Comparison of ENCODE assay signal across 8 cellular contexts in genomic region chr12:53295070-53295890, GRCh38. TPM values are rescaled to one million over a fixed set of nuclear protein-coding genes. Genes with fewer than 3 reads are reported as not detected.
A peak's percentile ranks its signal among the peaks of the same experiment; 100 is the strongest.
DNase-seq lines count a peak whose midpoint lies in the region; ATAC-seq, FAIRE-seq and TF ChIP-seq lines count a peak whose summit lies in the region.

PFDN5 (plus strand) TSS chr12:53295542; CDS start chr12:53295568, 26 bp downstream.

- DNase-seq in A549 (ENCODE audit: low read depth in 1 of 2, low spot score in 1 of 2) = peak; percentile 88 to 96
- DNase-seq in NCI-H2171 treated with DMSO at 0.1 percent for 48 hours (lab: John Stamatoyannopoulos, UW) = peak; percentile 82
- peak; percentile 80 to 88 for DNase-seq in breast epithelium (ENCODE audit: low spot score in 2 of 2)
- peak; percentile 90 for DNase-seq in iPS-NIHi11 (ENCODE audit: low spot score)
- peak; percentile 88 for DNase-seq in small intestine

- peak within 1 kb of the TSS; percentile 85 to 92 for H3K27ac ChIP-seq in A549
- H3K27ac ChIP-seq in VCaP = peak within 1 kb of the TSS; percentile 83
- H3K27ac ChIP-seq in breast epithelium = peak within 1 kb of the TSS; percentile 94
- H3K27ac ChIP-seq in small intestine (ENCODE audit: low read depth in 1 of 2, low read length in 1 of 2) = peak within 1 kb of the TSS; percentile 63 to 79

- CTCF ChIA-PET in A549 (lab: Yijun Ruan, JAX) = interaction anchor here (0.7 to 28.2 kb wide), 15 partner anchors 8 to 229 kb away, joined by 3 to 1046 read pairs (median 3); partner anchors contain the start of genes AAAS and ITGB7

- no peaks in the 10 kb centered on the region for H3K36me3 ChIP-seq in breast epithelium
- H3K36me3 ChIP-seq in small intestine (ENCODE audit: control insufficient read depth in 2 of 2, insufficient read depth in 2 of 2, low read length in 2 of 2) = peaks cover 2 to 8% of the 10 kb centered on the region in 2 donors

- H3K4me1 ChIP-seq in A549 (peaks cover 34% of the 10 kb centered on the region), breast epithelium (peaks cover 0 to 7% of the 10 kb centered on the region in 2 donors), small intestine (ENCODE audit: control insufficient read depth in 2 of 2, insufficient read depth in 1 of 2, low read depth in 1 of 2, low read length in 1 of 2) (peaks cover 2 to 4% of the 10 kb centered on the region in 2 donors)

- POLR2A ChIA-PET in A549 (lab: Yijun Ruan, JAX) = interaction anchor here (0.6 to 2.2 kb wide), 19 partner anchors 9 to 229 kb away, joined by 3 to 17 read pairs (median 4); partner anchors contain the start of genes AAAS, CSAD, ESPL1 and SPRYD3

- peak; percentile 79 for TF ChIP-seq POLR2A in A549 (IDR thresholded peaks at IDR 0.05; ENCODE audit: low read length)
- peak; percentile 43 for TF ChIP-seq POLR2A in breast epithelium (IDR thresholded peaks at IDR 0.05)

- WGBS in A549 (ENCODE audit: missing lambda C conversion rate) = 3% methylated on average over 42 of the region's 42 CpGs
- 1 to 2% (median 2%) methylated on average over 42 of the region's 42 CpGs for WGBS in small intestine, 3 donors

- no peaks in the 10 kb centered on the region for H3K9me3 ChIP-seq in A549
- no peaks in the 10 kb centered on the region for H3K9me3 ChIP-seq in breast epithelium
- H3K9me3 ChIP-seq in small intestine (ENCODE audit: control insufficient read depth, low read depth) = no peaks in the 10 kb centered on the region

- H3K4me3 ChIP-seq in A549 (peak within 1 kb of the TSS; percentile 75), breast epithelium (peak within 1 kb of the TSS; percentile 75 to 91 (median 87)), small intestine (ENCODE audit: low read depth in 1 of 2, low read length in 2 of 2) (peak within 1 kb of the TSS; percentile 51 to 70)

- no peak for TF ChIP-seq EP300 in A549 (IDR thresholded peaks at IDR 0.05)

- H3K4me2 ChIP-seq in A549 = peak within 1 kb of the TSS; percentile 84

- ATAC-seq in A549 = peak; percentile 83 to 88
- ATAC-seq in GM18867 (IDR thresholded peaks at IDR 0.05; ENCODE audit: unreplicated experiment) = peak; percentile 82
- peak; percentile 73 for ATAC-seq in HG03103 (IDR thresholded peaks at IDR 0.05; ENCODE audit: low read depth, unreplicated experiment)

- intact Hi-C loops in breast epithelium (cut with DNase I; ENCODE audit: low total_unique reads) = no loop called here

- no peak for TF ChIP-seq CTCF in A549 (IDR thresholded peaks at IDR 0.05)
- no peak for TF ChIP-seq CTCF in VCaP (conservative IDR thresholded peaks at IDR 0.05)
- peak; percentile 8 to 51 (median 25) for TF ChIP-seq CTCF in breast epithelium (IDR thresholded peaks at IDR 0.05)

- FAIRE-seq in A549 (lab: Jason Lieb, UNC) (peak; percentile 13), small intestine (lab: Jason Lieb, UNC) (no peak)

- no peaks in the 10 kb centered on the region for H3K27me3 ChIP-seq in breast epithelium
- H3K27me3 ChIP-seq in small intestine (ENCODE audit: control insufficient read depth in 2 of 2, insufficient read depth in 2 of 2, low read length in 2 of 2) = no peaks in the 10 kb centered on the region

- no peak for TF ChIP-seq RAD21 in A549 (conservative IDR thresholded peaks at IDR 0.05 in 1 of 2, IDR thresholded peaks at IDR 0.05 in 1 of 2)

TF ChIP-seq in A549, 52 proteins besides CTCF, POLR2A, EP300 and RAD21:
- no peak for TF ChIP-seq RNF2 (IDR thresholded peaks at IDR 0.05; ENCODE audit: borderline replicate concordance, low read depth)
- TF ChIP-seq NR3C1 (IDR thresholded peaks at IDR 0.05) = no peak
- no peak for TF ChIP-seq ZC3H11A (IDR thresholded peaks at IDR 0.05)
- TF ChIP-seq, protein P1, sequence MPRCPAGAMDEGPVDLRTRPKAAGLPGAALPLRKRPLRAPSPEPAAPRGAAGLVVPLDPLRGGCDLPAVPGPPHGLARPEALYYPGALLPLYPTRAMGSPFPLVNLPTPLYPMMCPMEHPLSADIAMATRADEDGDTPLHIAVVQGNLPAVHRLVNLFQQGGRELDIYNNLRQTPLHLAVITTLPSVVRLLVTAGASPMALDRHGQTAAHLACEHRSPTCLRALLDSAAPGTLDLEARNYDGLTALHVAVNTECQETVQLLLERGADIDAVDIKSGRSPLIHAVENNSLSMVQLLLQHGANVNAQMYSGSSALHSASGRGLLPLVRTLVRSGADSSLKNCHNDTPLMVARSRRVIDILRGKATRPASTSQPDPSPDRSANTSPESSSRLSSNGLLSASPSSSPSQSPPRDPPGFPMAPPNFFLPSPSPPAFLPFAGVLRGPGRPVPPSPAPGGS (IDR thresholded peaks at IDR 0.05) = peak; percentile 77; the same call in 1 of the 3 replicates
- TF ChIP-seq, protein P2, sequence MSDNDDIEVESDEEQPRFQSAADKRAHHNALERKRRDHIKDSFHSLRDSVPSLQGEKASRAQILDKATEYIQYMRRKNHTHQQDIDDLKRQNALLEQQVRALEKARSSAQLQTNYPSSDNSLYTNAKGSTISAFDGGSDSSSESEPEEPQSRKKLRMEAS (IDR thresholded peaks at IDR 0.05) = peak; percentile 80
- peak; percentile 78 for TF ChIP-seq PHF8 (IDR thresholded peaks at IDR 0.05; ENCODE audit: borderline replicate concordance, low read depth)
- no peak for TF ChIP-seq TFCP2L1 (CRISPR knock-in tag; IDR thresholded peaks at IDR 0.05)
- no peak for TF ChIP-seq ESRRA (IDR thresholded peaks at IDR 0.05; ENCODE audit: borderline replicate concordance, low read length)
- no peak for TF ChIP-seq CBX2 (IDR thresholded peaks at IDR 0.05; ENCODE audit: borderline replicate concordance, low read depth)
- TF ChIP-seq KDM5A (IDR thresholded peaks at IDR 0.05) = peak; percentile 83
- TF ChIP-seq POLR2AphosphoS2 (conservative IDR thresholded peaks at IDR 0.05; ENCODE audit: low read length) = no peak
- TF ChIP-seq SREBF2 (IDR thresholded peaks at IDR 0.05) = no peak
- TF ChIP-seq JUN (IDR thresholded peaks at IDR 0.05) = peak; percentile 34 to 88; a peak in 3 of 5 replicates
- TF ChIP-seq, protein P3, sequence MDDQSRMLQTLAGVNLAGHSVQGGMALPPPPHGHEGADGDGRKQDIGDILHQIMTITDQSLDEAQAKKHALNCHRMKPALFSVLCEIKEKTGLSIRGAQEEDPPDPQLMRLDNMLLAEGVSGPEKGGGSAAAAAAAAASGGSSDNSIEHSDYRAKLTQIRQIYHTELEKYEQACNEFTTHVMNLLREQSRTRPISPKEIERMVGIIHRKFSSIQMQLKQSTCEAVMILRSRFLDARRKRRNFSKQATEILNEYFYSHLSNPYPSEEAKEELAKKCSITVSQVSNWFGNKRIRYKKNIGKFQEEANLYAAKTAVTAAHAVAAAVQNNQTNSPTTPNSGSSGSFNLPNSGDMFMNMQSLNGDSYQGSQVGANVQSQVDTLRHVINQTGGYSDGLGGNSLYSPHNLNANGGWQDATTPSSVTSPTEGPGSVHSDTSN (IDR thresholded peaks at IDR 0.05) = no peak
- TF ChIP-seq FOSB (CRISPR knock-in tag; IDR thresholded peaks at IDR 0.05) = no peak
- TF ChIP-seq ELK1 (IDR thresholded peaks at IDR 0.05; ENCODE audit: low read depth, low read length) = no peak
- no peak for TF ChIP-seq HMGXB4 (CRISPR knock-in tag; IDR thresholded peaks at IDR 0.05; ENCODE audit: borderline replicate concordance)
- TF ChIP-seq USF2 (IDR thresholded peaks at IDR 0.05) = no peak
- peak; percentile 63; the same call in 1 of the 2 replicates for TF ChIP-seq MYC (IDR thresholded peaks at IDR 0.05; ENCODE audit: borderline replicate concordance, low read length)

RNA-seq across cellular contexts. Expression of gene PFDN5, which starts in this region (rescaled TPM):
- polyA plus RNA-seq in A549 (2011; rRNA removed) (729 and 848 TPM in 2 replicates), A549 (2017; fragmentation: RNase III; extraction: RNeasy Plus Mini Kit Qiagen cat#74134 plus additional on column Dnase treatment) (685 to 736 TPM (median 704 TPM) in 3 replicates), small intestine (1,000 to 10,000 TPM in 1 of 3 donors, 100 to 1,000 TPM in 2; 774 to 1,223 (median 815) TPM)
- 784 and 933 TPM in 2 replicates for polyA plus RNA-seq in A549 (2012; cell fraction: cytosol; rRNA removed)
- 344 and 565 TPM in 2 replicates for polyA plus RNA-seq in A549 (2012; cell fraction: nucleus; rRNA removed)
- polyA minus RNA-seq in A549 (2011; rRNA and poly(A)+ RNA removed) = 135 and 177 TPM in 2 replicates
- total RNA-seq in breast epithelium = 1,000 to 10,000 TPM in 1 of 3 donors, 100 to 1,000 TPM in 2; 764 to 1,048 (median 840) TPM

Comparison
In these comparisons a context has a peak if more than half of its experiments do, and no peak if none do; other contexts are left out.
1. Peak in every context shown above with its lines: DNase-seq, ATAC-seq, H3K4me3 ChIP-seq and H3K27ac ChIP-seq.
2. CTCF ChIP-seq: peak in breast epithelium (3 of 3); none in A549 (single experiment) and VCaP (single experiment).